In genomic region chr2:86214503-86214832, GRCh38 we compare ENCODE assay signal across 21 cellular contexts.
"Had no signal": no experiment of that assay in that cellular context is flagged by ENCODE, and none has a peak within 500 bp of the region (broad histone marks: within the 10 kb centered on the region; RNA-seq: fewer than 3 reads in every experiment).

No MANE protein-coding gene starts in this region.

- H3K27ac ChIP-seq: epithelial cell of prostate, left lung, uterus had no signal

- H3K4me1 ChIP-seq: breast epithelium, uterus had no signal

- H3K27me3 ChIP-seq: breast epithelium, spleen, uterus had no signal

- H3K27ac Mint-ChIP-seq: stimulated activated naive CD8-positive, alpha-beta T cell treated with anti-CD3 and anti-CD28 coated beads, Interleukin-15, Interleukin-2, amounts not matched to agents 100 ng/mL and 50 ng/mL, for 24 hours; WTC11 had no signal

- DNase-seq: activated CD8-positive, alpha-beta memory T cell treated with anti-CD3 and anti-CD28 coated beads, Interleukin-2, amount 50 U/mL, for 4 hours; activated effector memory CD4-positive, alpha-beta T cell treated with anti-CD3 and anti-CD28 coated beads, Interleukin-2, amount 50 U/mL, for 16 hours; activated naive CD4-positive, alpha-beta T cell treated with anti-CD3 and anti-CD28 coated beads, Interleukin-2, amount 50 U/mL, for 16 hours; activated T-cell treated with anti-CD3 and anti-CD28 coated beads, Interleukin-2, amount 50 U/mL, for 4 hours; cerebellar nuclear complex; cortex of kidney; kidney glomerular epithelial cell; left lung; mammary epithelial cell; natural killer cell; spleen; stimulated activated CD4-positive, alpha-beta T cell treated with anti-CD3 and anti-CD28 coated beads, Interleukin-4, amount 100 ng/mL, for 24 hours; T-cell; trophoblast cell; uterus had no signal

- ATAC-seq: activated T-cell treated with anti-CD3 and anti-CD28 coated beads, Interleukin-2, amount 50 U/mL, for 4 hours; natural killer cell; T-cell; WTC11 had no signal

- H3K4me3 Mint-ChIP-seq: activated T-cell treated with anti-CD3 and anti-CD28 coated beads, Interleukin-2, amount 50 U/mL, for 4 hours; mesothelial cell of epicardium; natural killer cell; stimulated activated naive CD8-positive, alpha-beta T cell treated with anti-CD3 and anti-CD28 coated beads, Interleukin-15, Interleukin-2, amounts not matched to agents 100 ng/mL and 50 ng/mL, for 24 hours; T-cell; WTC11 had no signal

- H3K4me3 ChIP-seq: breast epithelium, left lung, spleen, uterus had no signal

- H3K9me3 Mint-ChIP-seq: activated T-cell treated with anti-CD3 and anti-CD28 coated beads, Interleukin-2, amount 50 U/mL, for 4 hours; mesothelial cell of epicardium; natural killer cell; stimulated activated naive CD8-positive, alpha-beta T cell treated with anti-CD3 and anti-CD28 coated beads, Interleukin-15, Interleukin-2, amounts not matched to agents 100 ng/mL and 50 ng/mL, for 24 hours; T-cell; WTC11 had no signal

- FAIRE-seq: astrocyte had no signal

- H3K36me3 ChIP-seq: breast epithelium, uterus had no signal

- H3K9me3 ChIP-seq: breast epithelium, left lung, spleen, uterus had no signal

- H3K27me3 Mint-ChIP-seq: stimulated activated naive CD8-positive, alpha-beta T cell treated with anti-CD3 and anti-CD28 coated beads, Interleukin-15, Interleukin-2, amounts not matched to agents 100 ng/mL and 50 ng/mL, for 24 hours; T-cell had no signal
